In genomic region chr3:45510519-45510918, GRCh38 we compare ENCODE assay signal across 2 cellular contexts.
A peak's percentile ranks its signal among the peaks of the same experiment; 100 is the strongest.
TF ChIP-seq lines count a peak whose summit lies in the region.

No MANE protein-coding gene starts in this region.

TF ChIP-seq in liver, 16 proteins besides CTCF, POLR2A, EP300 and RAD21 (continued from another document):
- TF ChIP-seq REST (IDR thresholded peaks at IDR 0.05): no peak
- no peak for TF ChIP-seq TAF1 (conservative IDR thresholded peaks at IDR 0.05)
- peak; percentile 7 to 8 for TF ChIP-seq HNF4A (conservative IDR thresholded peaks at IDR 0.05)

TF ChIP-seq in HepG2, 621 proteins besides CTCF, POLR2A, EP300 and RAD21 (continued from another document):
- TF ChIP-seq ZNF143 (CRISPR knock-in tag; IDR thresholded peaks at IDR 0.05) (no peak), FOXP4 (CRISPR knock-in tag; IDR thresholded peaks at IDR 0.05) (no peak), DNMT3B (CRISPR knock-in tag; conservative IDR thresholded peaks at IDR 0.05) (no peak), NPAS2 (CRISPR knock-in tag; IDR thresholded peaks at IDR 0.05; ENCODE audit: borderline replicate concordance) (no peak), PLRG1 (conservative IDR thresholded peaks at IDR 0.05) (no peak), AGO1 (IDR thresholded peaks at IDR 0.05; ENCODE audit: low read depth, low read length, poor library complexity, severe bottlenecking) (no peak), CSRNP2 (CRISPR knock-in tag; conservative IDR thresholded peaks at IDR 0.05; ENCODE audit: low read depth) (no peak), KLF6 (CRISPR knock-in tag; IDR thresholded peaks at IDR 0.05) (no peak), CREB3 (CRISPR knock-in tag; IDR thresholded peaks at IDR 0.05) (no peak), KDM5A (IDR thresholded peaks at IDR 0.05; ENCODE audit: borderline replicate concordance, low read length) (no peak), TEAD3 (CRISPR knock-in tag; optimal IDR thresholded peaks at IDR 0.05; ENCODE audit: borderline replicate concordance) (no peak), NCOR1 (IDR thresholded peaks at IDR 0.05; ENCODE audit: borderline replicate concordance, low read length) (no peak), MAF1 (CRISPR knock-in tag; IDR thresholded peaks at IDR 0.05; ENCODE audit: borderline replicate concordance) (no peak), FOXC1 (CRISPR knock-in tag; IDR thresholded peaks at IDR 0.05; ENCODE audit: borderline replicate concordance) (no peak)
TF ChIP-seq in HepG2: peak in this region for 0.
